In the genomic region with DNA sequence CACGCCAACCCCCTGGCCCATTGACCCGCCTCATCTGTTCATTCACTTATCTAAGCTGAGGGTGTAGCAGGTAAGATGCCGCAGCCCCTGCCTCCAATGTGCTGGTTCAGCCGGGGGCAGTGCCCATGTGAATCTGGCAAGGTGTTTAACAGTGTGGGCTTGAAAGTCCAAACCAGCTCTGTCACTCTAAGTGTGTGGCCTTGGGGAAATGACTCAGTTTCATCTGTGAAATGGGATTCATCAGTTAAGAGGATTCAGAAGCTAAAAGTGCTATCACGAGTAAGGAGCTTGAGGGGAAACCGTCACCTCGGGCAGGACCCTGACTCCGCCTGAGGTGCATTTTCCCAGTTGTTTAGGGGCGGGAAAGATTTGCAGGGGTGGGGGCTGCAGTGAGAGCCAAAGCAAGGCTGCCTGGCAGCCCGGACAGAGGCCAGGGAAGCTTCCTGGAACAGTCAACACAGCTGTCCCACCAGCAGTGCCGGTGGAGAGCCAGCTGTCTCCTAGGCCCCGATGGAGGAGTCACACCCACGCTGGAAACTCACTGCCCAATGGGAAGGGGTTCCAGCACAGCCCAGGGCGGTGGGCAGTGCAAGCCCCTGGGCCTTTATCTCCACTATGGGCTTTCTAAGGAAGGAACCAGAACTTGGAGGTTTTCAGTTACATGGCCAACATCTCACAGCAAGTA, we compare ENCODE assay signal across 8 cellular contexts. TPM values are rescaled to one million over a fixed set of nuclear protein-coding genes. Genes with fewer than 3 reads are reported as not detected.
DNase-seq lines count a peak whose midpoint lies in the region; ATAC-seq and TF ChIP-seq lines count a peak whose summit lies in the region.

No MANE protein-coding gene starts in this region.

- H3K4me3 ChIP-seq in Peyer's patch (peak overlapping the region in 3 of 4 donors; percentile 22 to 49 (median 40)), esophagus squamous epithelium (peak overlapping the region; percentile 24 to 67 (median 49)), psoas muscle (peak overlapping the region; percentile 62)

- in situ Hi-C loops in ACHN (cut with HindIII; ENCODE audit: low pct_ligation_motif_present, low pct_unique_long_range_greater_than_20kb, low sequenced_read_pairs): no loop called here

- 35 to 37% methylated on average over 8 to 9 of the region's 14 CpGs for WGBS in esophagus squamous epithelium, 2 donors
- WGBS in psoas muscle, 3 donors: 38 to 46% (median 40%) methylated on average over 14 of the region's 14 CpGs

- H3K27ac ChIP-seq in Peyer's patch: peak overlapping the region in 2 of 4 donors; percentile 49 to 50
- peak overlapping the region; percentile 32 to 70 (median 59) for H3K27ac ChIP-seq in esophagus squamous epithelium
- peak overlapping the region; percentile 24 for H3K27ac ChIP-seq in psoas muscle

- DNase-seq in DMS 273 treated with DMSO at 0.1 percent for 48 hours (lab: John Stamatoyannopoulos, UW): peak; percentile 66
- no peak for DNase-seq in Peyer's patch
- no peak for DNase-seq in esophagus squamous epithelium (lab: John Stamatoyannopoulos, UW)
- DNase-seq in psoas muscle: no peak
- DNase-seq in hippocampal formation (lab: John Stamatoyannopoulos, UW): no peak
- DNase-seq in ACHN: no peak

- TF ChIP-seq POLR2A in Peyer's patch (IDR thresholded peaks at IDR 0.05) (no peak), esophagus squamous epithelium (IDR thresholded peaks at IDR 0.05) (no peak)

- H3K27me3 ChIP-seq in Peyer's patch (no peaks in the 10 kb centered on the region), esophagus squamous epithelium (no peaks in the 10 kb centered on the region), psoas muscle (ENCODE audit: insufficient read depth in 3 of 3, low read length in 2 of 3) (peaks cover 0 to 8% (median 3%) of the 10 kb centered on the region in 3 donors)

- H3K36me3 ChIP-seq in Peyer's patch: peaks cover 0 to 10% (median 0%) of the 10 kb centered on the region in 3 donors
- peaks cover 0 to 44% (median 0%) of the 10 kb centered on the region in 3 donors for H3K36me3 ChIP-seq in esophagus squamous epithelium
- peaks cover 0 to 34% of the 10 kb centered on the region in 2 donors for H3K36me3 ChIP-seq in psoas muscle (ENCODE audit: insufficient read depth in 1 of 2, low read depth in 1 of 2)

- no peaks in the 10 kb centered on the region for H3K9me3 ChIP-seq in Peyer's patch
- H3K9me3 ChIP-seq in esophagus squamous epithelium: no peaks in the 10 kb centered on the region
- H3K9me3 ChIP-seq in psoas muscle: no peaks in the 10 kb centered on the region

- H3K4me1 ChIP-seq in Peyer's patch: peaks cover 0 to 17% (median 1%) of the 10 kb centered on the region in 4 donors
- H3K4me1 ChIP-seq in esophagus squamous epithelium: peaks cover 15 to 37% (median 26%) of the 10 kb centered on the region in 3 donors
- peaks cover 22% of the 10 kb centered on the region for H3K4me1 ChIP-seq in psoas muscle

- TF ChIP-seq CTCF in Peyer's patch (IDR thresholded peaks at IDR 0.05) (no peak), esophagus squamous epithelium (IDR thresholded peaks at IDR 0.05) (no peak), psoas muscle (IDR thresholded peaks at IDR 0.05) (no peak)

- intact Hi-C loops in esophagus squamous epithelium (cut with DNase I) (loop anchor here (10.0 kb wide), 1 partner anchor 53 kb away; no protein-coding TSS in a partner anchor), psoas muscle (cut with DNase I) (loop anchor here in 1 of 2 donors (5.0 kb wide), 1 partner anchor 51 kb away; no protein-coding TSS in a partner anchor)

- ATAC-seq in psoas muscle (peak; percentile 4 to 41 (median 18)), HG03521 (IDR thresholded peaks at IDR 0.05; ENCODE audit: unreplicated experiment) (no peak), GM21360 (IDR thresholded peaks at IDR 0.05; ENCODE audit: unreplicated experiment) (no peak)

RNA-seq across cellular contexts. Expression of a gene that starts 9.7 kb away (rescaled TPM):
- 10 to 100 TPM; 24.9 to 47.7 (median 42.4) TPM for total RNA-seq in Peyer's patch
- 10 to 100 TPM; 22.7 to 31.5 (median 25.5) TPM for total RNA-seq in esophagus squamous epithelium
- total RNA-seq in psoas muscle: 10 to 100 TPM; 34.5 to 58.7 (median 52.3) TPM
- polyA plus RNA-seq in psoas muscle: 100 to 1,000 TPM in 1 of 3 donors, 10 to 100 TPM in 2; 57.9 to 111 (median 88.1) TPM

RNA-seq across cellular contexts. Expression of a gene that starts 21.1 kb away (rescaled TPM):
- total RNA-seq in Peyer's patch (100 to 1,000 TPM in 3 of 4 donors, 10 to 100 TPM in 1; 28.1 to 312 (median 149) TPM), esophagus squamous epithelium (100 to 1,000 TPM in 1 of 4 donors, 10 to 100 TPM in 3; 36.6 to 110 (median 72.2) TPM), psoas muscle (10 to 100 TPM; 10.4 to 26.2 (median 17.9) TPM)
- 10 to 100 TPM; 24.7 to 61.5 (median 40.1) TPM for polyA plus RNA-seq in psoas muscle

RNA-seq across cellular contexts. Expression of a gene that starts 38.8 kb away (rescaled TPM):
- total RNA-seq in Peyer's patch: 100 to 1,000 TPM in 3 of 4 donors, 10 to 100 TPM in 1; 65.2 to 191 (median 132) TPM
- 10 to 100 TPM; 55.5 to 89.2 (median 77.9) TPM for total RNA-seq in esophagus squamous epithelium
- 10 to 100 TPM; 20.0 to 26.8 (median 23.1) TPM for total RNA-seq in psoas muscle
- polyA plus RNA-seq in psoas muscle: 10 to 100 TPM; 32.3 to 60.9 (median 45.9) TPM

RNA-seq across cellular contexts. Expression of a gene that starts 39.2 kb away (rescaled TPM):
- total RNA-seq in Peyer's patch (10 to 100 TPM; 11.7 to 42.9 (median 17.4) TPM), esophagus squamous epithelium (10 to 100 TPM; 13.2 to 15.6 (median 15.3) TPM), psoas muscle (10 to 100 TPM; 22.2 to 38.4 (median 32.9) TPM)
- polyA plus RNA-seq in psoas muscle: 10 to 100 TPM; 20.6 to 31.8 (median 21.0) TPM

RNA-seq across cellular contexts. Expression of a gene that starts 59.2 kb away (rescaled TPM):
- 10 to 100 TPM in 1 of 4 donors, 1 to 10 TPM in 3; 3.3 to 16.5 (median 5.9) TPM for total RNA-seq in Peyer's patch
- total RNA-seq in esophagus squamous epithelium: 10 to 100 TPM in 1 of 4 donors, 1 to 10 TPM in 3; 2.2 to 18.3 (median 6.2) TPM
- 1 to 10 TPM; 2.2 to 6.5 (median 4.0) TPM for total RNA-seq in psoas muscle
- 1 to 10 TPM; 1.7 to 2.5 (median 2.3) TPM for polyA plus RNA-seq in psoas muscle

Comparison
In these comparisons a context has a peak if more than half of its experiments do, and no peak if none do; other contexts are left out.
1. ATAC-seq: peak in psoas muscle (4 of 4); none in HG03521 (single experiment) and GM21360 (single experiment).
2. Peak in every context shown above with its lines, with median percentiles within 50 percentile points of each other: H3K4me3 ChIP-seq.